Comparison of ENCODE assay signal across 1 cellular context in the genomic region with DNA sequence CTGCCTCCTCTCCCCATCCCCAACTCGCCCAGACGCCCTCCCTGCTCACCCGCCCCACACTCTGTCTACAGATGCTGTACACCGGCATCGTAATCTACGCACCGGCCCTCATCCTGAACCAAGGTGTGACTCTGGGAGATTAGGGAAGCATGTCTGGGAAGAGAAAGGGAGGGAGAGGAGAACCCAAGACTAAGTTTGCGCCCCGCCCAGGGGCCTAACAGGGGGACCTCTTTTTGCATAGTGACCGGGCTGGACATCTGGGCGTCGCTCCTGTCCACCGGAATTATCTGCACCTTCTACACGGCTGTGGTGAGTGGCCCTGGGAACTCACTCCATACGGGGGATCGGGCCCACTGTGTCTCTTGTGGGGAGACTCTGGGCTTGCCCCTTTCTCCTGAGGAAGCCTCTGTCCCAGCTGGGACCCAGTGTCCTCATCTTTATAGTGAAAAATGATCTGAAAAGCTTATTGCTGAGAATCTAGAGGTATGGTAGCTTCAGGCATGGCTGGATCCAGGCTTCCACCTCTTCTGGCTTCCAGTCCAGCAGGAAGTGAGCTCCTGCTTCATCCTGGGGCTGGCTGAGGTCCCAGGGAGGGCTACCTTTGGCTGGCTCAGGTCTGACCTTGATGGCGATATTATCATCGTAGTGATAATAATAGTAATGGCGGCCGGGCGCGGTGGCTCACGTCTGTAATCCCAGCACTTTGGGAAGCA.
A peak's percentile ranks its signal among the peaks of the same experiment; 100 is the strongest.
TF ChIP-seq lines count a peak whose summit lies in the region.

No MANE protein-coding gene starts in this region.

TF ChIP-seq in H1, 55 proteins besides CTCF, POLR2A, EP300 and RAD21:
- TF ChIP-seq TBP (IDR thresholded peaks at IDR 0.05; ENCODE audit: low read depth, low read length): no peak
- TF ChIP-seq TAF1 (IDR thresholded peaks at IDR 0.05; ENCODE audit: low read depth, low read length): 0 out of 2 replicates have a peak, but pooled peaks have one; percentile 17
